Comparison of ENCODE assay signal across 8 cellular contexts in genomic region chr19:47231215-47232054, GRCh38. TPM values are rescaled to one million over a fixed set of nuclear protein-coding genes. Genes with fewer than 3 reads are reported as not detected.
A peak's percentile ranks its signal among the peaks of the same experiment; 100 is the strongest.
DNase-seq lines count a peak whose midpoint lies in the region; ATAC-seq, FAIRE-seq and TF ChIP-seq lines count a peak whose summit lies in the region.

No MANE protein-coding gene starts in this region.

- H3K27me3 ChIP-seq in OCI-LY3 (ENCODE audit: low read depth, low read length): peaks cover 6% of the 10 kb centered on the region; the same call in 1 of the 2 replicates
- H3K27me3 ChIP-seq in esophagus squamous epithelium: peaks cover 0 to 25% (median 0%) of the 10 kb centered on the region in 4 donors

- TF ChIP-seq POLR2A in GM12892 (IDR thresholded peaks at IDR 0.05; ENCODE audit: low read depth, low read length) (peak; percentile 84), esophagus squamous epithelium (IDR thresholded peaks at IDR 0.05) (no peak)

- no peaks in the 10 kb centered on the region for H3K36me3 ChIP-seq in OCI-LY3 (replicated peaks; ENCODE audit: low read depth, low read length)
- no peaks in the 10 kb centered on the region for H3K36me3 ChIP-seq in esophagus squamous epithelium

- peaks cover 13% of the 10 kb centered on the region for H4K20me1 ChIP-seq in OCI-LY3 (ENCODE audit: insufficient read depth, low read length)

- intact Hi-C loops in esophagus squamous epithelium (cut with DNase I): no loop called here

- H3K4me1 ChIP-seq in OCI-LY3 (ENCODE audit: low read length): peaks cover 41% of the 10 kb centered on the region
- H3K4me1 ChIP-seq in esophagus squamous epithelium: peaks cover 36 to 65% (median 44%) of the 10 kb centered on the region in 3 donors

- peak; percentile 25 for ATAC-seq in HG02970 (IDR thresholded peaks at IDR 0.05; ENCODE audit: low FRiP score, unreplicated experiment)

- TF ChIP-seq CTCF in OCI-LY3 (IDR thresholded peaks at IDR 0.05; ENCODE audit: low read depth, low read length): no peak
- no peak for TF ChIP-seq CTCF in esophagus squamous epithelium (IDR thresholded peaks at IDR 0.05)

- peak overlapping the region; percentile 59 for H3K27ac ChIP-seq in OCI-LY3 (ENCODE audit: low read length)
- H3K27ac ChIP-seq in esophagus squamous epithelium: peak overlapping the region; percentile 82 to 100 (median 96)

- DNase-seq in GM12892 (ENCODE audit: insufficient read length): peak; percentile 81
- peak; percentile 87 to 90 for DNase-seq in activated T-cell treated with anti-CD3 and anti-CD28 coated beads, Interleukin-2, amount 50 U/mL, for 48 hours
- DNase-seq in esophagus squamous epithelium (lab: John Stamatoyannopoulos, UW): peak; percentile 51
- peak; percentile 90 for DNase-seq in myocyte (ENCODE audit: low read depth)
- peak; percentile 81 for DNase-seq in stimulated activated CD8-positive, alpha-beta memory T cell treated with anti-CD3 and anti-CD28 coated beads, Interleukin-7, amount 100 ng/mL, for 24 hours (ENCODE audit: low read depth)
- DNase-seq in NCI-H1092 treated with DMSO at 0.1 percent for 48 hours (lab: John Stamatoyannopoulos, UW): no peak

- peak overlapping the region; percentile 94 for H3K4me2 ChIP-seq in OCI-LY3 (ENCODE audit: low read length)

- peak overlapping the region; percentile 67 for H3K9ac ChIP-seq in OCI-LY3 (ENCODE audit: low read length)

- peaks cover 30% of the 10 kb centered on the region for H3K79me2 ChIP-seq in OCI-LY3 (ENCODE audit: low read length)

- FAIRE-seq in GM12892 (lab: Jason Lieb, UNC): peak; percentile 83

- peak overlapping the region; percentile 68 for H2AFZ ChIP-seq in OCI-LY3 (ENCODE audit: low read depth, low read length)

- H3K9me3 ChIP-seq in OCI-LY3 (ENCODE audit: insufficient read depth, low read length) (no peaks in the 10 kb centered on the region), esophagus squamous epithelium (no peaks in the 10 kb centered on the region)

- WGBS in esophagus squamous epithelium, 2 donors: 18 to 63% methylated on average over 2 to 5 of the region's 51 CpGs

- peak overlapping the region; percentile 96 for H3K4me3 ChIP-seq in OCI-LY3 (ENCODE audit: low read length)
- H3K4me3 ChIP-seq in esophagus squamous epithelium: peak overlapping the region; percentile 77 to 99 (median 86)

RNA-seq across cellular contexts. Expression of gene BBC3, which starts 0.4 kb away (rescaled TPM):
- polyA plus RNA-seq in GM12892 (2012; ENCODE audit: missing spikeins): 6.5 TPM
- total RNA-seq in esophagus squamous epithelium: 1 to 10 TPM in 3 of 4 donors, under 1 TPM in 1; 0.48 to 3.2 (median 2.6) TPM
- 13.2 and 18.0 TPM in 2 replicates for total RNA-seq in myocyte
- 21.5 TPM for polyA plus RNA-seq in myocyte (2012)

RNA-seq across cellular contexts. Expression of gene CCDC9, which starts 24.9 kb away (rescaled TPM):
- 8.4 TPM for polyA plus RNA-seq in GM12892 (2012; ENCODE audit: missing spikeins)
- total RNA-seq in esophagus squamous epithelium: 10 to 100 TPM in 2 of 4 donors, 1 to 10 TPM in 2; 6.6 to 16.8 (median 10.5) TPM
- 5.9 and 6.9 TPM in 2 replicates for total RNA-seq in myocyte
- 24.9 TPM for polyA plus RNA-seq in myocyte (2012)

RNA-seq across cellular contexts. Expression of gene INAFM1, which starts 43.2 kb away (rescaled TPM):
- polyA plus RNA-seq in GM12892 (2012; ENCODE audit: missing spikeins): 0.98 TPM
- total RNA-seq in esophagus squamous epithelium: 1 to 10 TPM; 1.4 to 8.2 (median 3.5) TPM
- total RNA-seq in myocyte: 1.8 and 1.9 TPM in 2 replicates
- 9.3 TPM for polyA plus RNA-seq in myocyte (2012)
